Comparison of ENCODE assay signal across 1 cellular context in genomic region chr10:45594276-45595157, GRCh38.
TF ChIP-seq lines count a peak whose summit lies in the region.

No MANE protein-coding gene starts in this region.

TF ChIP-seq in HepG2, 621 proteins besides CTCF, POLR2A, EP300 and RAD21 (continued from another document and continues in another):
- TF ChIP-seq HNF1A (IDR thresholded peaks at IDR 0.05; ENCODE audit: low read depth) (peak; percentile 28; the same call in 1 of the 2 replicates), HNF1A (CRISPR knock-in tag; IDR thresholded peaks at IDR 0.05; ENCODE audit: borderline replicate concordance) (no peak), MYNN (CRISPR knock-in tag; IDR thresholded peaks at IDR 0.05; ENCODE audit: low read depth) (no peak), CBX5 (CRISPR knock-in tag; IDR thresholded peaks at IDR 0.05; ENCODE audit: borderline replicate concordance) (peak; percentile 84; the same call in 1 of the 2 replicates), ZNF574 (CRISPR knock-in tag; IDR thresholded peaks at IDR 0.05) (peak; percentile 87), HMGXB4 (CRISPR knock-in tag; IDR thresholded peaks at IDR 0.05; ENCODE audit: borderline replicate concordance in 1 of 2, low read depth in 1 of 2) (peak; percentile 80 to 87), CEBPZ (IDR thresholded peaks at IDR 0.05; ENCODE audit: low read length) (no peak), HINFP (CRISPR knock-in tag; IDR thresholded peaks at IDR 0.05; ENCODE audit: low read depth) (no peak; the same call in 1 of the 2 replicates), KDM5A (IDR thresholded peaks at IDR 0.05; ENCODE audit: borderline replicate concordance, low read length) (peak; percentile 93), PHB2 (IDR thresholded peaks at IDR 0.05; ENCODE audit: partially characterized antibody) (no peak), ATF3 (CRISPR knock-in tag; IDR thresholded peaks at IDR 0.05) (peak; percentile 68), ZBTB21 (CRISPR knock-in tag; IDR thresholded peaks at IDR 0.05) (no peak; the same call in 1 of the 2 replicates), DMAP1 (CRISPR knock-in tag; IDR thresholded peaks at IDR 0.05) (peak; percentile 93), CSRNP1 (CRISPR knock-in tag; IDR thresholded peaks at IDR 0.05) (peak; percentile 85), FLYWCH1 (CRISPR knock-in tag; IDR thresholded peaks at IDR 0.05) (no peak), KLF15 (CRISPR knock-in tag; IDR thresholded peaks at IDR 0.05; ENCODE audit: borderline replicate concordance) (peak; percentile 84; the same call in 1 of the 2 replicates), ZNF253 (CRISPR knock-in tag; IDR thresholded peaks at IDR 0.05; ENCODE audit: borderline replicate concordance) (no peak), HOXA3 (CRISPR knock-in tag; IDR thresholded peaks at IDR 0.05) (peak; percentile 95), HOMEZ (CRISPR knock-in tag; IDR thresholded peaks at IDR 0.05; ENCODE audit: low read depth) (peak; percentile 77), PCBP1 (IDR thresholded peaks at IDR 0.05; ENCODE audit: borderline replicate concordance, low read depth, low read length) (0 out of 2 replicates have a peak, but pooled peaks have one; percentile 61), ZNF530 (CRISPR knock-in tag; IDR thresholded peaks at IDR 0.05; ENCODE audit: low read depth) (no peak), YY1 (IDR thresholded peaks at IDR 0.05; ENCODE audit: insufficient read depth, insufficient replicate concordance, low read depth, low read length) (peak; percentile 52), SMC3 (IDR thresholded peaks at IDR 0.05; ENCODE audit: low read length) (no peak), ZNF512 (CRISPR knock-in tag; IDR thresholded peaks at IDR 0.05) (no peak), ZNF17 (CRISPR knock-in tag; IDR thresholded peaks at IDR 0.05) (0 out of 2 replicates have a peak, but pooled peaks have one; percentile 38), ZFX (CRISPR knock-in tag; IDR thresholded peaks at IDR 0.05; ENCODE audit: low read depth) (peak; percentile 96), HNRNPLL (IDR thresholded peaks at IDR 0.05; ENCODE audit: low read depth, low read length, poor library complexity, severe bottlenecking) (peak; percentile 61), SP140L (CRISPR knock-in tag; IDR thresholded peaks at IDR 0.05; ENCODE audit: borderline replicate concordance) (no peak), ZNF780A (CRISPR knock-in tag; IDR thresholded peaks at IDR 0.05) (no peak), TBX2 (CRISPR knock-in tag; IDR thresholded peaks at IDR 0.05; ENCODE audit: borderline replicate concordance) (peak; percentile 94), ZMYM4 (CRISPR knock-in tag; IDR thresholded peaks at IDR 0.05) (peak; percentile 92), ZNF784 (CRISPR knock-in tag; IDR thresholded peaks at IDR 0.05; ENCODE audit: borderline replicate concordance) (peak; percentile 89; the same call in 1 of the 2 replicates), PBX2 (CRISPR knock-in tag; IDR thresholded peaks at IDR 0.05) (no peak)
